In the genomic region with DNA sequence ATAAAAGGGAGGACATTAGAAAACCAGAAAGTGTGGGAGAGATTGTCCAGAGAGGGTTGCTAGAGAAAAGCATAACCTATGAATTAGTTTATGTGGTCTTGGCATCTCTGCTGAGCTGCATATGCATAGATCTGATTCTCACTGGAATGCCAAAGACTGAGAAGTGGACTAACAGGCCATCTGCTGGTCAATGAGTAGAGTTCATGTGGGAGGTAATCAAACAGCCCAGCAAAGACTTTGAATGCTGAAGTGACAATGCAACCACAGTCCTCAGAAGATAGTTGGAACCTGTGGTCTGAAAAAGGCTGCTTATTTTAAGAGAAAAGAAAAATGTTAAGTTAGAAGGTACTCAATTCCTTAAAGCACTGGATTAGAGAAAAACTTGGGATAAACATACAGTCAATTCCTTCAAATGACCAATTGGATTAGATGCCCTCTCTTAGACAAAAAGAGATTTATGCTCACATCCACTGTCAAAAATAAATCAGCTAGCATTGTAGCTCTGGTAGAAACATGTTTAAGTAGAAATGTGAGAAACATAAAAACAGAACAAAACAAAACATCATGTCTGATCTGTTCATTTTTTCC, we compare ENCODE assay signal across 9 cellular contexts.
DNase-seq lines count a peak whose midpoint lies in the region; ATAC-seq and TF ChIP-seq lines count a peak whose summit lies in the region.
"Had no signal": no experiment of that assay in that cellular context is flagged by ENCODE, and none has a peak within 500 bp of the region (broad histone marks: within the 10 kb centered on the region; RNA-seq: fewer than 3 reads in every experiment).

No MANE protein-coding gene starts in this region.

- H3K36me3 ChIP-seq in cardiac muscle cell (no peaks in the 10 kb centered on the region), SJCRH30 (no peaks in the 10 kb centered on the region)
- H3K36me3 ChIP-seq: neutrophil had no signal

- H3K4me3 Mint-ChIP-seq in stimulated activated naive CD8-positive, alpha-beta T cell treated with anti-CD3 and anti-CD28 coated beads, Interleukin-15, amount 100 ng/mL, for 72 hours, result no peak overlapping the region

- no peak overlapping the region for H3K27ac ChIP-seq in cardiac muscle cell
- no peak overlapping the region for H3K27ac ChIP-seq in SJCRH30
- H3K27ac ChIP-seq: neutrophil had no signal

- H3K4me3 ChIP-seq in cardiac muscle cell (no peak overlapping the region), SJCRH30 (no peak overlapping the region)

- DNase-seq in cardiac muscle cell (ENCODE audit: low read depth in 1 of 2, low spot score in 1 of 2) (peak; percentile 7 to 77), left cardiac atrium (no peak), HuH-7 (ENCODE audit: low spot score) (peak; percentile 6), SJCRH30 (peak; percentile 13 to 67), left lobe of liver (ENCODE audit: low spot score) (no peak), activated gamma-delta T cell treated with Interleukin-2 at 50 U/mL for 16 hours (no peak), KG1 (lab: John Stamatoyannopoulos, UW) (no peak)
- DNase-seq in stimulated activated naive CD8-positive, alpha-beta T cell treated with anti-CD3 and anti-CD28 coated beads, Interleukin-15, amount 100 ng/mL, for 72 hours, result no peak

- H3K4me1 ChIP-seq in cardiac muscle cell (ENCODE audit: low read depth), result peaks cover 3% of the 10 kb centered on the region
- H3K4me1 ChIP-seq in SJCRH30, result no peaks in the 10 kb centered on the region; the same call in 1 of the 2 replicates

- TF ChIP-seq CTCF in cardiac muscle cell (IDR thresholded peaks at IDR 0.05; ENCODE audit: low read depth, low read length), result no peak

- H3K9me3 Mint-ChIP-seq in stimulated activated naive CD8-positive, alpha-beta T cell treated with anti-CD3 and anti-CD28 coated beads, Interleukin-15, amount 100 ng/mL, for 72 hours, result peaks cover 0 to 21% of the 10 kb centered on the region in 2 donors

- H3K4me1 Mint-ChIP-seq in stimulated activated naive CD8-positive, alpha-beta T cell treated with anti-CD3 and anti-CD28 coated beads, Interleukin-15, amount 100 ng/mL, for 72 hours, result no peaks in the 10 kb centered on the region

- ATAC-seq in left cardiac atrium, result no peak
- ATAC-seq in left lobe of liver, result peak; percentile 84
- ATAC-seq in stimulated activated naive CD8-positive, alpha-beta T cell treated with anti-CD3 and anti-CD28 coated beads, Interleukin-15, amount 100 ng/mL, for 72 hours, result no peak

- intact Hi-C loops in left cardiac atrium (cut with DNase I), result loop anchor here in 1 of 2 donors (5.0 kb wide), 1 partner anchor 345 kb away; no protein-coding TSS in a partner anchor

- H3K27ac Mint-ChIP-seq in stimulated activated naive CD8-positive, alpha-beta T cell treated with anti-CD3 and anti-CD28 coated beads, Interleukin-15, amount 100 ng/mL, for 72 hours, result no peak overlapping the region

- no peaks in the 10 kb centered on the region for H3K27me3 Mint-ChIP-seq in stimulated activated naive CD8-positive, alpha-beta T cell treated with anti-CD3 and anti-CD28 coated beads, Interleukin-15, amount 100 ng/mL, for 72 hours

- no peaks in the 10 kb centered on the region for H3K27me3 ChIP-seq in cardiac muscle cell
- H3K27me3 ChIP-seq in SJCRH30, result no peaks in the 10 kb centered on the region
- H3K27me3 ChIP-seq: neutrophil had no signal

- H3K9me3 ChIP-seq in cardiac muscle cell (ENCODE audit: low read depth) (no peaks in the 10 kb centered on the region), SJCRH30 (replicated peaks) (no peaks in the 10 kb centered on the region)
- H3K9me3 ChIP-seq: neutrophil had no signal

Comparison
In these comparisons a context has a peak if more than half of its experiments do, and no peak if none do; other contexts are left out.
1. DNase-seq: peak in cardiac muscle cell (2 of 2), HuH-7 (single experiment) and SJCRH30 (2 of 2); none in left cardiac atrium (single experiment), left lobe of liver (single experiment), stimulated activated naive CD8-positive, alpha-beta T cell treated with anti-CD3 and anti-CD28 coated beads, Interleukin-15, amount 100 ng/mL, for 72 hours (0 of 2), activated gamma-delta T cell treated with Interleukin-2 at 50 U/mL for 16 hours (single experiment) and KG1 (single experiment).